Comparison of ENCODE assay signal across 12 cellular contexts in genomic region chr14:39428118-39428517, GRCh38.
"Had no signal": no experiment of that assay in that cellular context is flagged by ENCODE, and none has a peak within 500 bp of the region (broad histone marks: within the 10 kb centered on the region; RNA-seq: fewer than 3 reads in every experiment).

No MANE protein-coding gene starts in this region.

- H2AFZ ChIP-seq: parathyroid adenoma had no signal

- H3K4me3 ChIP-seq: adrenal gland, cardiac muscle cell, left ventricle myocardium inferior, upper lobe of right lung had no signal

- H3K27ac Mint-ChIP-seq: activated naive CD4-positive, alpha-beta T cell treated with anti-CD3 and anti-CD28 coated beads, Interleukin-2, amount 10 ng/mL, durations not matched to agents 7 days and 5 days; stimulated activated memory B cell treated with anti-CD40 and anti-IgM and Interleukin-4, amounts not matched to agents 10 μg/mL and 1 μg/mL and 100 μg/mL, for 72 hours had no signal

- H3K27ac ChIP-seq: adrenal gland, cardiac muscle cell, left ventricle myocardium inferior, parathyroid adenoma, spleen, upper lobe of right lung, VCaP had no signal

- DNase-seq: activated CD4-positive, CD25-positive, alpha-beta regulatory T cell treated with anti-CD3 and anti-CD28 coated beads, Interleukin-2, amount 50 U/mL, for 72 hours; activated naive CD4-positive, alpha-beta T cell treated with anti-CD3 and anti-CD28 coated beads, Interleukin-2, amount 10 ng/mL, durations not matched to agents 7 days and 5 days; adrenal gland; kidney glomerular epithelial cell; left ventricle myocardium inferior; spleen; stimulated activated CD4-positive, alpha-beta T cell treated with anti-CD3 and anti-CD28 coated beads, Interleukin-4, amount 100 ng/mL, for 4 hours; upper lobe of right lung had no signal

- H3K9me3 Mint-ChIP-seq: activated naive CD4-positive, alpha-beta T cell treated with anti-CD3 and anti-CD28 coated beads, Interleukin-2, amount 10 ng/mL, durations not matched to agents 7 days and 5 days; stimulated activated memory B cell treated with anti-CD40 and anti-IgM and Interleukin-4, amounts not matched to agents 10 μg/mL and 1 μg/mL and 100 μg/mL, for 72 hours had no signal

- H3K27me3 Mint-ChIP-seq: activated naive CD4-positive, alpha-beta T cell treated with anti-CD3 and anti-CD28 coated beads, Interleukin-2, amount 10 ng/mL, durations not matched to agents 7 days and 5 days; stimulated activated memory B cell treated with anti-CD40 and anti-IgM and Interleukin-4, amounts not matched to agents 10 μg/mL and 1 μg/mL and 100 μg/mL, for 72 hours had no signal

- H3K27me3 ChIP-seq: adrenal gland, cardiac muscle cell, spleen, upper lobe of right lung had no signal

- H3K36me3 Mint-ChIP-seq: stimulated activated memory B cell treated with anti-CD40 and anti-IgM and Interleukin-4, amounts not matched to agents 10 μg/mL and 1 μg/mL and 100 μg/mL, for 72 hours had no signal

- ATAC-seq: stimulated activated memory B cell treated with anti-CD40 and anti-IgM and Interleukin-4, amounts not matched to agents 10 μg/mL and 1 μg/mL and 100 μg/mL, for 72 hours; upper lobe of right lung had no signal

- H3K4me3 Mint-ChIP-seq: stimulated activated memory B cell treated with anti-CD40 and anti-IgM and Interleukin-4, amounts not matched to agents 10 μg/mL and 1 μg/mL and 100 μg/mL, for 72 hours had no signal

- H3K9me3 ChIP-seq: adrenal gland, left ventricle myocardium inferior, spleen, upper lobe of right lung had no signal

- H3K36me3 ChIP-seq: adrenal gland, cardiac muscle cell, left ventricle myocardium inferior, spleen, upper lobe of right lung had no signal
